8 cellular contexts compared by ENCODE assay signal in genomic region chr11:34356576-34356917, GRCh38. TPM values are rescaled to one million over a fixed set of nuclear protein-coding genes. Genes with fewer than 3 reads are reported as not detected.
DNase-seq lines count a peak whose midpoint lies in the region; ATAC-seq, FAIRE-seq and TF ChIP-seq lines count a peak whose summit lies in the region.

No MANE protein-coding gene starts in this region.

- H3K36me3 Mint-ChIP-seq in T-helper 1 cell treated with Interleukin-12 subunit alpha and Interleukin-12 subunit beta and Interleukin-4 antibody, amounts not matched to agents 30 μg/mL and 1 μg/mL, for 36 hours (ENCODE audit: low read depth) = peaks cover 7% of the 10 kb centered on the region

- H3K9me3 Mint-ChIP-seq in T-helper 1 cell treated with Interleukin-12 subunit alpha and Interleukin-12 subunit beta and Interleukin-4 antibody, amounts not matched to agents 30 μg/mL and 1 μg/mL, for 36 hours = no peaks in the 10 kb centered on the region

- H3K27me3 ChIP-seq in WERI-Rb-1 (ENCODE audit: insufficient read depth, low read depth, severe bottlenecking) (no peaks in the 10 kb centered on the region), pancreas (no peaks in the 10 kb centered on the region)

- H3K4me3 Mint-ChIP-seq in T-helper 1 cell treated with Interleukin-12 subunit alpha and Interleukin-12 subunit beta and Interleukin-4 antibody, amounts not matched to agents 30 μg/mL and 1 μg/mL, for 36 hours = peak overlapping the region; percentile 78

- peaks cover 27% of the 10 kb centered on the region for H3K4me1 Mint-ChIP-seq in T-helper 1 cell treated with Interleukin-12 subunit alpha and Interleukin-12 subunit beta and Interleukin-4 antibody, amounts not matched to agents 30 μg/mL and 1 μg/mL, for 36 hours (ENCODE audit: low read depth)

- H3K4me1 ChIP-seq in pancreas = peaks cover 5 to 7% (median 6%) of the 10 kb centered on the region in 3 donors

- H3K4me3 ChIP-seq in WERI-Rb-1 (ENCODE audit: low read depth, low read length) (peak overlapping the region; percentile 82), fibroblast of pulmonary artery (replicated peaks; ENCODE audit: low read depth, low read length) (peak overlapping the region; percentile 71), pancreas (peak overlapping the region; percentile 36 to 71 (median 46))

- H3K27ac Mint-ChIP-seq in T-helper 1 cell treated with Interleukin-12 subunit alpha and Interleukin-12 subunit beta and Interleukin-4 antibody, amounts not matched to agents 30 μg/mL and 1 μg/mL, for 36 hours = no peak overlapping the region

- H3K36me3 ChIP-seq in WERI-Rb-1 (peaks cover 7% of the 10 kb centered on the region; the same call in 1 of the 2 replicates), pancreas (no peaks in the 10 kb centered on the region)

- intact Hi-C loops in pancreas (cut with DNase I) = loop anchor here in 1 of 3 donors (5.0 kb wide), 1 partner anchor 179 kb away; no protein-coding TSS in a partner anchor

- peaks cover 48% of the 10 kb centered on the region for H3K27me3 Mint-ChIP-seq in T-helper 1 cell treated with Interleukin-12 subunit alpha and Interleukin-12 subunit beta and Interleukin-4 antibody, amounts not matched to agents 30 μg/mL and 1 μg/mL, for 36 hours (ENCODE audit: low read depth)

- H3K9me3 ChIP-seq in WERI-Rb-1 (ENCODE audit: severe bottlenecking) (no peaks in the 10 kb centered on the region), pancreas (no peaks in the 10 kb centered on the region)

- no peak for DNase-seq in T-helper 1 cell
- DNase-seq in WERI-Rb-1 = no peak
- peak; percentile 66 for DNase-seq in fibroblast of pulmonary artery (ENCODE audit: low read depth)
- peak in 3 of 6 donors; percentile 9 to 46 (median 33) for DNase-seq in pancreas
- no peak for DNase-seq in NCI-H2196 treated with DMSO at 0.1 percent for 48 hours (lab: John Stamatoyannopoulos, UW; ENCODE audit: unreplicated experiment)

- 10 to 17% methylated on average over 19 of the region's 19 CpGs for WGBS in pancreas, 2 donors

- H3K27ac ChIP-seq in WERI-Rb-1 = no peak overlapping the region
- H3K27ac ChIP-seq in pancreas = no peak overlapping the region

- TF ChIP-seq CTCF in WERI-Rb-1 (IDR thresholded peaks at IDR 0.05; ENCODE audit: low read depth, low read length) (no peak), fibroblast of pulmonary artery (IDR thresholded peaks at IDR 0.05; ENCODE audit: low read length, missing control alignments) (no peak), pancreas (IDR thresholded peaks at IDR 0.05) (no peak)

- ATAC-seq in pancreas (no peak), HG03280 (IDR thresholded peaks at IDR 0.05; ENCODE audit: unreplicated experiment) (no peak), HG03571 (IDR thresholded peaks at IDR 0.05; ENCODE audit: unreplicated experiment) (no peak)

- no peak for FAIRE-seq in pancreas (lab: Jason Lieb, UNC)

RNA-seq across cellular contexts. Expression of gene ABTB2, which starts 1.3 kb away (rescaled TPM):
- 1 to 10 TPM in 5 of 6 donors, under 1 TPM in 1; 0.97 to 4.4 (median 2.2) TPM for total RNA-seq in pancreas
- 1 to 10 TPM in 1 of 2 donors, under 1 TPM in 1; 0.63 to 1.3 TPM for polyA plus RNA-seq in pancreas
